Comparison of ENCODE assay signal across 1 cellular context in genomic region chr2:173983414-173983871, GRCh38.
TF ChIP-seq lines count a peak whose summit lies in the region.

No MANE protein-coding gene starts in this region.

TF ChIP-seq in GM23338, 12 proteins besides CTCF, POLR2A, EP300 and RAD21 (continued from another document):
- TF ChIP-seq ZNF462 (CRISPR knock-in tag; IDR thresholded peaks at IDR 0.05): no peak
- no peak for TF ChIP-seq ZNF331 (CRISPR knock-in tag; IDR thresholded peaks at IDR 0.05; ENCODE audit: low read depth)
- TF ChIP-seq ZNF114 (CRISPR knock-in tag; IDR thresholded peaks at IDR 0.05): no peak
- TF ChIP-seq EZH2 (IDR thresholded peaks at IDR 0.05; ENCODE audit: low read depth, unreplicated experiment): no peak
- no peak for TF ChIP-seq NANOG (IDR thresholded peaks at IDR 0.05; ENCODE audit: borderline replicate concordance)
TF ChIP-seq in GM23338: peak in this region for 0.
